27 cellular contexts compared by ENCODE assay signal in the genomic region with DNA sequence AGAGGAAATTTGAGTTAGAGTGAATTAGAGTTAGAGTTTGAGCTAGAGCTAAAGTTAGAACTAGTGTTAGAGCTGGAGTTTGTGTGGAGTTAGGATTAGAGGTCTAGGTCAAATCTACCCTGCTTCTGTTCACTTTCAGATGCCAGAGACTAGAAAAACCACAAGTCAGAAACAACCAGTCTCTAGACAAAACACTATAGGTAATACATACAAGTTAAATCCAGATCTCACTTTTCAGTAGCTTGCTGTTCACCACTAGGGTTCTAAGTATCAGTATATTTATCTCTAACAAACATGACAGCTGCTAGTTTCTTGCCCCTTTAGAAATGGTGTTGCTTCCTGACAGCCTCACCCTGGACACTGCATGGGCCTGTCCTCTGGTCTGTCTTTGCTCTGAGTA.
"Had no signal": no experiment of that assay in that cellular context is flagged by ENCODE, and none has a peak within 500 bp of the region (broad histone marks: within the 10 kb centered on the region; RNA-seq: fewer than 3 reads in every experiment).

No MANE protein-coding gene starts in this region.

- H3K27ac ChIP-seq: left lung, lower lobe of right lung, parathyroid adenoma, psoas muscle, right lobe of liver, stomach, testis, thyroid gland, transverse colon, upper lobe of left lung, vagina had no signal

- H3K9me3 ChIP-seq: left lung, lower lobe of right lung, psoas muscle, right lobe of liver, stomach, testis, thyroid gland, transverse colon, upper lobe of left lung, vagina had no signal

- H3K4me1 ChIP-seq: left lung, lower lobe of right lung, parathyroid adenoma, psoas muscle, right lobe of liver, stomach, testis, thyroid gland, transverse colon, upper lobe of left lung, vagina had no signal

- ATAC-seq: left colon; left lung; lower lobe of right lung; naive thymus-derived CD8-positive, alpha-beta T cell; psoas muscle; right lobe of liver; stimulated activated memory B cell treated with anti-CD40 and anti-IgM and Interleukin-4, amounts not matched to agents 10 μg/mL and 1 μg/mL and 100 μg/mL, for 72 hours; stimulated activated naive CD8-positive, alpha-beta T cell treated with anti-CD3 and anti-CD28 coated beads, Interleukin-15, Interleukin-2, amounts not matched to agents 100 U/mL and 50 U/mL, for 24 hours had no signal

- H3K4me3 ChIP-seq: left lung, lower lobe of right lung, psoas muscle, right lobe of liver, smooth muscle cell, stomach, testis, thyroid gland, transverse colon, upper lobe of left lung, vagina had no signal

- H3K4me2 ChIP-seq: smooth muscle cell had no signal

- DNase-seq: hypothalamus; immature natural killer cell; kidney; left colon; left lung; lower lobe of right lung; mammary epithelial cell; mesenchymal stem cell; naive thymus-derived CD8-positive, alpha-beta T cell; nucleus accumbens; psoas muscle; right lobe of liver; stimulated activated CD4-positive, alpha-beta T cell treated with anti-CD3 and anti-CD28 coated beads, Interleukin-1b, Interleukin-23, amount 100 ng/mL, for 48 hours; stimulated activated CD4-positive, alpha-beta T cell treated with anti-CD3 and anti-CD28 coated beads, Interleukin-2, amount 100 ng/mL, for 48 hours; stimulated activated CD4-positive, alpha-beta T cell treated with anti-CD3 and anti-CD28 coated beads, Interleukin-4, amount 100 ng/mL, for 4 hours; stimulated activated CD8-positive, alpha-beta memory T cell treated with anti-CD3 and anti-CD28 coated beads, Interleukin-4, amount 100 ng/mL, for 48 hours; stimulated activated naive CD8-positive, alpha-beta T cell treated with anti-CD3 and anti-CD28 coated beads, Interleukin-15, Interleukin-2, amounts not matched to agents 100 U/mL and 50 U/mL, for 24 hours; stomach; testis; thyroid gland; transverse colon; upper lobe of left lung had no signal

- H3K27me3 ChIP-seq: left lung, right lobe of liver, stomach, testis, thyroid gland, transverse colon, upper lobe of left lung, vagina had no signal

- FAIRE-seq: islet of Langerhans, kidney had no signal

- H3K36me3 ChIP-seq: left lung, lower lobe of right lung, right lobe of liver, stomach, thyroid gland, transverse colon, upper lobe of left lung, vagina had no signal

- H3K79me2 ChIP-seq: parathyroid adenoma had no signal

- H2AFZ ChIP-seq: parathyroid adenoma had no signal
